Comparison of ENCODE assay signal across 8 cellular contexts in genomic region chr19:14556662-14557188, GRCh38. TPM values are rescaled to one million over a fixed set of nuclear protein-coding genes. Genes with fewer than 3 reads are reported as not detected.
DNase-seq lines count a peak whose midpoint lies in the region; ATAC-seq and TF ChIP-seq lines count a peak whose summit lies in the region.

No MANE protein-coding gene starts in this region.

- peaks cover 53% of the 10 kb centered on the region for H3K4me1 Mint-ChIP-seq in activated naive CD4-positive, alpha-beta T cell treated with anti-CD3 and anti-CD28 coated beads, Interleukin-2, amount 50 U/mL, for 24 hours

- H2AFZ ChIP-seq in SK-N-SH (ENCODE audit: low read depth) = no peak overlapping the region
- peak overlapping the region; percentile 8 for H2AFZ ChIP-seq in parathyroid adenoma

- H3K9me3 Mint-ChIP-seq in activated naive CD4-positive, alpha-beta T cell treated with anti-CD3 and anti-CD28 coated beads, Interleukin-2, amount 50 U/mL, for 24 hours = no peaks in the 10 kb centered on the region

- H3K27ac ChIP-seq in SK-N-SH (ENCODE audit: low read depth in 2 of 2, low read length in 1 of 2) = no peak overlapping the region; a peak in 1 of 4 replicates
- H3K27ac ChIP-seq in parathyroid adenoma = peak overlapping the region; percentile 39
- peak overlapping the region; percentile 31 for H3K27ac ChIP-seq in thymus (ENCODE audit: low read depth)

- H3K4me3 ChIP-seq in SK-N-SH (ENCODE audit: low read depth in 2 of 2, low read length in 1 of 2) (peak overlapping the region in 1 of 2 experiments; percentile 42; a peak in 1 of 4 replicates), parathyroid adenoma (ENCODE audit: low read depth, low read length) (no peak overlapping the region), thymus (ENCODE audit: low read length) (peak overlapping the region; percentile 29)

- 45% methylated on average over 4 of the region's 18 CpGs for WGBS in SK-N-SH (ENCODE audit: low lambda C conversion rate)
- WGBS in thymus = 20% methylated on average over 18 of the region's 18 CpGs

- TF ChIP-seq CTCF in GM12801 (IDR thresholded peaks at IDR 0.05; ENCODE audit: extremely low read depth, insufficient read length) = peak; percentile 1
- peak; percentile 93 for TF ChIP-seq CTCF in SK-N-SH (IDR thresholded peaks at IDR 0.05)
- peak; percentile 97 for TF ChIP-seq CTCF in parathyroid adenoma (IDR thresholded peaks at IDR 0.05)

- H3K4me3 Mint-ChIP-seq in activated naive CD4-positive, alpha-beta T cell treated with anti-CD3 and anti-CD28 coated beads, Interleukin-2, amount 50 U/mL, for 24 hours = peak overlapping the region; percentile 59

- CTCF ChIA-PET in SK-N-SH (lab: Yijun Ruan, JAX) = interaction anchor here (0.6 to 4.0 kb wide), 17 partner anchors 9 to 159 kb away, joined by 3 to 60 read pairs (median 6); partner anchors contain the start of genes DNAJB1, NDUFB7, TECR and ZNF333

- no peaks in the 10 kb centered on the region for H3K27me3 ChIP-seq in SK-N-SH (ENCODE audit: insufficient read depth)
- no peaks in the 10 kb centered on the region for H3K27me3 ChIP-seq in parathyroid adenoma (ENCODE audit: control insufficient read depth, insufficient read depth, low read length)
- H3K27me3 ChIP-seq in thymus (ENCODE audit: control insufficient read depth, insufficient read depth) = no peaks in the 10 kb centered on the region

- H3K9ac ChIP-seq in SK-N-SH (no peak overlapping the region), parathyroid adenoma (no peak overlapping the region)

- no peak for TF ChIP-seq EP300 in SK-N-SH (IDR thresholded peaks at IDR 0.05; ENCODE audit: borderline replicate concordance in 1 of 2, low read depth in 1 of 2, low read length in 1 of 2)

- H3K27me3 Mint-ChIP-seq in activated naive CD4-positive, alpha-beta T cell treated with anti-CD3 and anti-CD28 coated beads, Interleukin-2, amount 50 U/mL, for 24 hours = no peaks in the 10 kb centered on the region

- no peaks in the 10 kb centered on the region; the same call in 1 of the 2 replicates for H4K20me1 ChIP-seq in SK-N-SH (ENCODE audit: insufficient read depth)

- no peak for ATAC-seq in HG03025 (IDR thresholded peaks at IDR 0.05; ENCODE audit: low FRiP score, unreplicated experiment)

- H3K4me1 ChIP-seq in SK-N-SH (ENCODE audit: control insufficient read depth in 1 of 2, insufficient read depth in 2 of 2, low read depth in 1 of 2, low read length in 1 of 2) (peaks cover 0 to 15% of the 10 kb centered on the region in 2 experiments; a peak in 1 of 4 replicates), parathyroid adenoma (peaks cover 42% of the 10 kb centered on the region), thymus (ENCODE audit: control insufficient read depth, insufficient read depth, low read length) (peaks cover 5% of the 10 kb centered on the region)

- H3K9me3 ChIP-seq in SK-N-SH (no peaks in the 10 kb centered on the region), parathyroid adenoma (ENCODE audit: control insufficient read depth, low read length) (no peaks in the 10 kb centered on the region), thymus (ENCODE audit: control insufficient read depth) (no peaks in the 10 kb centered on the region)

- no peaks in the 10 kb centered on the region for H3F3A ChIP-seq in SK-N-SH (replicated peaks; ENCODE audit: insufficient read depth)

- H3K9me2 ChIP-seq in SK-N-SH = no peaks in the 10 kb centered on the region

- H3K27ac Mint-ChIP-seq in activated naive CD4-positive, alpha-beta T cell treated with anti-CD3 and anti-CD28 coated beads, Interleukin-2, amount 50 U/mL, for 24 hours = peak overlapping the region; percentile 38

- H3K4me2 ChIP-seq in SK-N-SH = peak overlapping the region; percentile 48; the same call in 1 of the 2 replicates
- H3K4me2 ChIP-seq in parathyroid adenoma (ENCODE audit: low read length) = peak overlapping the region; percentile 41

- POLR2A ChIA-PET in SK-N-SH (lab: Yijun Ruan, JAX) = interaction anchor here (1.2 kb wide), 2 partner anchors 38 to 39 kb away, joined by 3 to 4 read pairs; partner anchors contain the start of gene DNAJB1

- DNase-seq in HUDEP-2 (lab: John Stamatoyannopoulos, UW; ENCODE audit: unreplicated experiment in 76 of 76) (peak in 68 of 76 experiments; percentile 19 to 88 (median 73)), SK-N-SH (peak; percentile 94), glomerular visceral epithelial cell (ENCODE audit: extremely low spot score) (peak; percentile 86)

- peak; percentile 45 for TF ChIP-seq RAD21 in SK-N-SH (IDR thresholded peaks at IDR 0.05; ENCODE audit: low read length)

- H3K79me2 ChIP-seq in SK-N-SH (ENCODE audit: insufficient read depth) (peaks cover 15% of the 10 kb centered on the region), parathyroid adenoma (peaks cover 85% of the 10 kb centered on the region)

- no peaks in the 10 kb centered on the region for H3K36me3 ChIP-seq in SK-N-SH (replicated peaks in 1 of 2; ENCODE audit: control insufficient read depth in 1 of 2, insufficient read depth in 2 of 2, low read length in 1 of 2)
- H3K36me3 ChIP-seq in parathyroid adenoma (ENCODE audit: control insufficient read depth, insufficient read depth, low read length) = no peaks in the 10 kb centered on the region
- H3K36me3 ChIP-seq in thymus (ENCODE audit: control insufficient read depth, insufficient read depth) = peaks cover 26% of the 10 kb centered on the region

- H3K36me3 Mint-ChIP-seq in activated naive CD4-positive, alpha-beta T cell treated with anti-CD3 and anti-CD28 coated beads, Interleukin-2, amount 50 U/mL, for 24 hours = no peaks in the 10 kb centered on the region

TF ChIP-seq in SK-N-SH, 30 proteins besides CTCF, POLR2A, EP300 and RAD21:
- TF ChIP-seq TEAD4 (IDR thresholded peaks at IDR 0.05; ENCODE audit: borderline replicate concordance, insufficient read depth) (no peak), IRF3 (IDR thresholded peaks at IDR 0.05; ENCODE audit: low read depth, low read length) (no peak), SMC3 (IDR thresholded peaks at IDR 0.05; ENCODE audit: low read depth, low read length) (peak; percentile 44), MXI1 (IDR thresholded peaks at IDR 0.05; ENCODE audit: low read depth, low read length) (no peak)

RNA-seq across cellular contexts. Expression of gene NDUFB7, which starts 15.1 kb away (rescaled TPM):
- polyA plus RNA-seq in SK-N-SH (2012; rRNA removed) = 458 and 465 TPM in 2 replicates
- 199 and 306 TPM in 2 replicates for polyA plus RNA-seq in SK-N-SH (2012; cell fraction: cytosol; rRNA removed)
- polyA plus RNA-seq in SK-N-SH (2012; cell fraction: nucleus; rRNA removed) = 166 and 323 TPM in 2 replicates
- 216 TPM for polyA plus RNA-seq in thymus

RNA-seq across cellular contexts. Expression of gene CLEC17A, which starts 26.2 kb away (rescaled TPM):
- polyA plus RNA-seq in SK-N-SH (2012; rRNA removed) (0.05 TPM in 1 of 2 replicates, not detected in the other), thymus (2.3 TPM)
- 0.01 TPM in 1 of 2 replicates, not detected in the other for polyA plus RNA-seq in SK-N-SH (2012; cell fraction: cytosol; rRNA removed)
- 0.15 and 0.19 TPM in 2 replicates for polyA plus RNA-seq in SK-N-SH (2012; cell fraction: nucleus; rRNA removed)

RNA-seq across cellular contexts. Expression of gene TECR, which starts 27.3 kb away (rescaled TPM):
- polyA plus RNA-seq in SK-N-SH (2012; rRNA removed) = 87.9 and 110 TPM in 2 replicates
- polyA plus RNA-seq in SK-N-SH (2012; cell fraction: cytosol; rRNA removed) = 32.4 and 57.6 TPM in 2 replicates
- 142 and 144 TPM in 2 replicates for polyA plus RNA-seq in SK-N-SH (2012; cell fraction: nucleus; rRNA removed)
- 143 TPM for polyA plus RNA-seq in thymus

RNA-seq across cellular contexts. Expression of gene DNAJB1, which starts 38.5 kb away (rescaled TPM):
- 95.7 and 103 TPM in 2 replicates for polyA plus RNA-seq in SK-N-SH (2012; rRNA removed)
- polyA plus RNA-seq in SK-N-SH (2012; cell fraction: cytosol; rRNA removed) = 95.9 and 110 TPM in 2 replicates
- polyA plus RNA-seq in SK-N-SH (2012; cell fraction: nucleus; rRNA removed) = 65.8 and 66.3 TPM in 2 replicates
- 65.0 TPM for polyA plus RNA-seq in thymus

Comparison
In these comparisons a context has a peak if more than half of its experiments do, and no peak if none do; other contexts are left out.
1. CTCF ChIP-seq: peak in every context shown above with its lines; median percentile 97 in parathyroid adenoma; 93 in SK-N-SH; 1 in GM12801.
2. H3K27ac ChIP-seq: peak in parathyroid adenoma (single experiment) and thymus (single experiment); none in SK-N-SH (0 of 2).
3. Peak in every context shown above with its lines, with median percentiles within 50 percentile points of each other: DNase-seq.